Comparison of ENCODE assay signal across 26 cellular contexts in genomic region chr2:175892046-175892445, GRCh38.
"Had no signal": no experiment of that assay in that cellular context is flagged by ENCODE, and none has a peak within 500 bp of the region (broad histone marks: within the 10 kb centered on the region; RNA-seq: fewer than 3 reads in every experiment).

No MANE protein-coding gene starts in this region.

- DNase-seq: activated CD4-positive, alpha-beta T cell treated with anti-CD3 and anti-CD28 coated beads for 4 hours; activated CD4-positive, alpha-beta T cell treated with anti-CD3 and anti-CD28 coated beads, Interleukin-2, amount 50 U/mL, for 48 hours; activated CD4-positive, CD25-positive, alpha-beta regulatory T cell; activated effector memory CD4-positive, alpha-beta T cell treated with anti-CD3 and anti-CD28 coated beads, Interleukin-2, amount 50 U/mL, for 16 hours; activated naive CD4-positive, alpha-beta T cell treated with anti-CD3 and anti-CD28 coated beads, Interleukin-2, amount 10 ng/mL, durations not matched to agents 7 days and 5 days; activated naive CD8-positive, alpha-beta T cell treated with anti-CD3 and anti-CD28 coated beads, Interleukin-2, amount 50 U/mL, for 24 hours; activated T-cell treated with anti-CD3 and anti-CD28 coated beads, Interleukin-2, amount 50 U/mL, for 72 hours; anterior cingulate cortex; brain microvascular endothelial cell; central memory CD4-positive, alpha-beta T cell; effector memory CD4-positive, alpha-beta T cell; kidney; lower lobe of right lung; mesendoderm; mucosa of descending colon; nephron progenitor cell; nucleus accumbens; right lobe of liver; stimulated activated CD4-positive, alpha-beta T cell treated with anti-CD3 and anti-CD28 coated beads, Interleukin-15, amount 100 ng/mL, for 24 hours; stimulated activated naive B cell treated with anti-CD40 and anti-IgM and Interleukin-4, amounts not matched to agents 10 μg/mL and 1 μg/mL and 100 μg/mL, for 72 hours; T-helper 17 cell; transverse colon; uterus had no signal

- ATAC-seq: activated naive CD8-positive, alpha-beta T cell treated with anti-CD3 and anti-CD28 coated beads, Interleukin-2, amount 50 U/mL, for 24 hours; activated T-cell treated with anti-CD3 and anti-CD28 coated beads, Interleukin-2, amount 50 U/mL, for 72 hours; left lobe of liver; lower lobe of right lung; mucosa of descending colon; right lobe of liver; stimulated activated naive B cell treated with anti-CD40 and anti-IgM and Interleukin-4, amounts not matched to agents 10 μg/mL and 1 μg/mL and 100 μg/mL, for 72 hours; T-helper 17 cell had no signal

- H3K4me2 ChIP-seq: smooth muscle cell had no signal

- H3K9me3 ChIP-seq: esophagus muscularis mucosa, lower lobe of right lung, mucosa of descending colon, right lobe of liver, transverse colon, uterus had no signal

- H3K27ac ChIP-seq: brain microvascular endothelial cell, esophagus muscularis mucosa, lower lobe of right lung, right lobe of liver, transverse colon, uterus had no signal

- H3K36me3 ChIP-seq: brain microvascular endothelial cell, esophagus muscularis mucosa, lower lobe of right lung, right lobe of liver, transverse colon, uterus had no signal

- H3K4me3 ChIP-seq: esophagus muscularis mucosa, lower lobe of right lung, mucosa of descending colon, right lobe of liver, smooth muscle cell, transverse colon, uterus had no signal

- H3K4me1 ChIP-seq: esophagus muscularis mucosa, lower lobe of right lung, right lobe of liver, transverse colon, uterus had no signal
